ENCODE assay signal across 8 cellular contexts in the genomic region with DNA sequence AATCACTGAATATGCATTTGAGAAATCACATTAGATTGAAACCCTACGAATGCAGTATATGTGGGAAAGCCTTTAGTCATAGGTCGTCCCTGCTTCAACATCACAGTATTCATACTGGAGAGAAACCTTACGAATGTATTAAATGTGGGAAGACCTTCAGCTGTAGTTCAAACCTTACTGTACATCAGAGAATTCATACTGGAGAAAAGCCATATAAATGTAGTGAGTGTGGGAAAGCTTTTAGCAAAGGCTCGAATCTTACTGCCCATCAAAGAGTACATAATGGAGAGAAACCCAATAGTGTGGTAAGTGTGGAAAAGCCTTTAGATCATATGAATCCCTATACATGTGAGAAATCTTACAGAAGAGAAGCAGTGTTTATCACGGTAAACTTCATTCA. TPM values are rescaled to one million over a fixed set of nuclear protein-coding genes. Genes with fewer than 3 reads are reported as not detected.
"Had no signal": no experiment of that assay in that cellular context is flagged by ENCODE, and none has a peak within 500 bp of the region (broad histone marks: within the 10 kb centered on the region; RNA-seq: fewer than 3 reads in every experiment).

No MANE protein-coding gene starts in this region.

RNA-seq across cellular contexts. Expression of a gene that starts 8.3 kb away (rescaled TPM):
- total RNA-seq: dermis blood vessel endothelial cell, epithelial cell of proximal tubule, foreskin keratinocyte, left ventricle myocardium inferior, lung microvascular endothelial cell had no signal
- polyA plus RNA-seq: fibroblast of lung; foreskin keratinocyte; hepatocyte; naive thymus-derived CD8-positive, alpha-beta T cell had no signal
